Comparison of ENCODE assay signal across 36 cellular contexts in the genomic region with DNA sequence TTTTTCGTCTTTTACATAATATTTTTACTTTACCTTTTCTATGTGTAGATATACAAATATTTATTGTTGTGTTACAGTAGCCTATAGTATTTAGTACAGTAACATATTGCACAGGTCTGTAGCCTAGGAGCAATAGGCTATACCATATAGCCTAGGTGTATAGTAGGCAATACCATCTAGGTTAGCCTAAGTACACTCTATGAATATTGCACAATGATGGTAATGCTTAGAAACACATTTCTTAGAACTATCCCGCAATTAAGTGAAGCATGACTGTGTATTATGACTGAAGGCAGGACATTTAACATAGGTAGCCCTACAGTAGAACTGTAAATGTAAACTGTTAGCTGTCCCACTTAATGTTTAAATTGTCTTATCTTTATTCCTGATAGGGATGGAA.
"Had no signal": no experiment of that assay in that cellular context is flagged by ENCODE, and none has a peak within 500 bp of the region (broad histone marks: within the 10 kb centered on the region; RNA-seq: fewer than 3 reads in every experiment).

No MANE protein-coding gene starts in this region.

- H3K36me3 ChIP-seq: MG63 had no signal

- H3K4me3 ChIP-seq: MG63 had no signal

- DNase-seq: Karpas-422, Kasumi-1, MG63, MM.1S, MV-4-11, NCI-H1048, NCI-H1092, NCI-H1092 treated with DMSO at 0.1 percent for 48 hours, NCI-H1105, NCI-H1105 treated with DMSO at 0.1 percent for 48 hours, NCI-H1417, NCI-H1417 treated with DMSO at 0.1 percent for 48 hours, NCI-H1436, NCI-H1436 treated with DMSO at 0.1 percent for 48 hours, NCI-H146, NCI-H1694, NCI-H1694 treated with DMSO at 0.1 percent for 48 hours, NCI-H187, NCI-H187 treated with DMSO at 0.1 percent for 48 hours, NCI-H1930, NCI-H2029, NCI-H2029 treated with DMSO at 0.1 percent for 48 hours, NCI-H2081, NCI-H2081 treated with DMSO at 0.1 percent for 48 hours, NCI-H2107, NCI-H2171, NCI-H2171 treated with DMSO at 0.1 percent for 48 hours, NCI-H2227 treated with DMSO at 0.1 percent for 48 hours, NCI-H226, NCI-H345, NCI-H446, NCI-H446 treated with DMSO at 0.1 percent for 48 hours, NCI-H510A, NCI-H510A treated with DMSO at 0.1 percent for 48 hours, NCI-H524, NCI-H526 had no signal

- H3K27me3 ChIP-seq: MG63 had no signal

- H3K9me3 ChIP-seq: MG63 had no signal
